ENCODE assay signal across 8 cellular contexts in genomic region chr14:93206793-93207467, GRCh38. TPM values are rescaled to one million over a fixed set of nuclear protein-coding genes. Genes with fewer than 3 reads are reported as not detected.
DNase-seq lines count a peak whose midpoint lies in the region; ATAC-seq and TF ChIP-seq lines count a peak whose summit lies in the region.

Gene GON7, minus strand, starts transcription at chr14:93207065. Its CDS starts 28 bp downstream, at chr14:93207037.
Gene UBR7, plus strand, starts transcription at chr14:93207256. Its CDS starts 36 bp downstream, at chr14:93207292.

- H3K4me1 ChIP-seq in BLaER1 treated with 17β-estradiol and CSF1 and Interleukin-3, amounts not matched to agents 10 nM and 100 nM: peaks cover 34 to 56% (median 47%) of the 10 kb centered on the region in 10 experiments
- H3K4me1 ChIP-seq in colonic mucosa: no peaks in the 10 kb centered on the region

- no peaks in the 10 kb centered on the region for H3K27me3 ChIP-seq in BLaER1 treated with 17β-estradiol and CSF1 and Interleukin-3, amounts not matched to agents 10 nM and 100 nM
- H3K27me3 ChIP-seq in colonic mucosa: no peaks in the 10 kb centered on the region
- H3K27me3 ChIP-seq in layer of hippocampus (ENCODE audit: control insufficient read depth, insufficient read depth, low read length): no peaks in the 10 kb centered on the region

- peak within 1 kb of the TSS; percentile 80 to 95 (median 90) for H3K4me2 ChIP-seq in BLaER1 treated with 17β-estradiol and CSF1 and Interleukin-3, amounts not matched to agents 10 nM and 100 nM

- peaks cover 0 to 51% (median 17%) of the 10 kb centered on the region in 11 experiments; a peak in 14 of 22 replicates for H4K20me1 ChIP-seq in BLaER1 treated with 17β-estradiol and CSF1 and Interleukin-3, amounts not matched to agents 10 nM and 100 nM

- DNase-seq in GM19240 (ENCODE audit: insufficient read length, low spot score): peak; percentile 70
- DNase-seq in NCI-H526 (lab: John Stamatoyannopoulos, UW): peak; percentile 95 to 98
- peak; percentile 93 for DNase-seq in activated CD4-positive, alpha-beta T cell treated with anti-CD3 and anti-CD28 coated beads for 48 hours
- DNase-seq in colonic mucosa: peak; percentile 98
- peak; percentile 72 to 76 for DNase-seq in stimulated activated CD4-positive, alpha-beta T cell treated with anti-CD3 and anti-CD28 coated beads, Interleukin-1b, Interleukin-23, amount 100 ng/mL, for 4 hours (ENCODE audit: low read depth in 2 of 2)

- H3K36me3 ChIP-seq in BLaER1 treated with 17β-estradiol and CSF1 and Interleukin-3, amounts not matched to agents 10 nM and 100 nM: peaks cover 3 to 57% (median 21%) of the 10 kb centered on the region in 11 experiments
- H3K36me3 ChIP-seq in colonic mucosa: peaks cover 2% of the 10 kb centered on the region

- H3K4me3 ChIP-seq in BLaER1 treated with 17β-estradiol and CSF1 and Interleukin-3, amounts not matched to agents 10 nM and 100 nM: peak within 1 kb of the TSS; percentile 76 to 95 (median 86)
- H3K4me3 ChIP-seq in colonic mucosa: peak within 1 kb of the TSS; percentile 83

- peak; percentile 73 for ATAC-seq in HG03460 (IDR thresholded peaks at IDR 0.05; ENCODE audit: unreplicated experiment)

- TF ChIP-seq CTCF in colonic mucosa (IDR thresholded peaks at IDR 0.05): no peak

- intact Hi-C loops in colonic mucosa (cut with DNase I): no loop called here

- peak within 1 kb of the TSS; percentile 54 to 94 (median 85) for H3K27ac ChIP-seq in BLaER1 treated with 17β-estradiol and CSF1 and Interleukin-3, amounts not matched to agents 10 nM and 100 nM
- H3K27ac ChIP-seq in colonic mucosa (peak within 1 kb of the TSS; percentile 86), layer of hippocampus (ENCODE audit: low read depth, low read length) (peak within 1 kb of the TSS; percentile 71)

- peak within 1 kb of the TSS; percentile 81 to 94 (median 85) for H3K9ac ChIP-seq in BLaER1 treated with 17β-estradiol and CSF1 and Interleukin-3, amounts not matched to agents 10 nM and 100 nM
- H3K9ac ChIP-seq in colonic mucosa (ENCODE audit: low read depth in 2 of 2, low read length in 2 of 2): peak within 1 kb of the TSS; percentile 76 to 85

- no peaks in the 10 kb centered on the region for H3K9me3 ChIP-seq in BLaER1 treated with 17β-estradiol and CSF1 and Interleukin-3, amounts not matched to agents 10 nM and 100 nM (replicated peaks in 1 of 11)
- no peaks in the 10 kb centered on the region for H3K9me3 ChIP-seq in colonic mucosa

RNA-seq across cellular contexts. Expression of gene GON7, which starts in this region (rescaled TPM):
- total RNA-seq in colonic mucosa: 10 to 100 TPM; 21.2 to 25.1 TPM

RNA-seq across cellular contexts. Expression of gene UBR7, which starts in this region (rescaled TPM):
- 10 to 100 TPM; 22.4 to 35.5 TPM for total RNA-seq in colonic mucosa

Comparison
In these comparisons a context has a peak if more than half of its experiments do, and no peak if none do; other contexts are left out.
1. Peak in every context shown above with its lines: DNase-seq, ATAC-seq, H3K4me3 ChIP-seq and H3K27ac ChIP-seq.